In the genomic region with DNA sequence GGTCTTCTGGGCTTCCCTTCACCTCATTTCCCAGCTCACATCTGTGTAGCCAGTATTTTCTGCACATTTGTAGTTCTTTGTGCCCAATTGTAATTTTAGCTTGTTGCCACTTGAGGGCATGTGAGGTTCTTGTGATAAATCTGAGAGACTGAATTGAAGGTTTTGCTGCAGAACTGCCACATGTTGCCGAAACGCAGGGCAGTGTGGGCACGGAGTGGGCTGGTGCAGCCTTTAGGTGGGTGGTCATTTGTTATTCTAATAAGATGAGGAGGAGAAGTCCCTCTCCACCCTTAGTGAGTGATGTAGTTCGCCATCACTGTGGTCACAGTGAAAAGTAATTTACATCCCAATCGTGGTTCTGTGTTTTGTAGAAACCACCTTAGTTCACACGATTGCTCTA, we compare ENCODE assay signal across 8 cellular contexts. TPM values are rescaled to one million over a fixed set of nuclear protein-coding genes. Genes with fewer than 3 reads are reported as not detected.
DNase-seq lines count a peak whose midpoint lies in the region; FAIRE-seq and TF ChIP-seq lines count a peak whose summit lies in the region.

No MANE protein-coding gene starts in this region.

- peaks cover 28% of the 10 kb centered on the region for H3K36me3 ChIP-seq in astrocyte (ENCODE audit: insufficient read depth, low read length)

- H3K9me3 ChIP-seq in astrocyte (ENCODE audit: insufficient read depth, low read depth, low read length) = peaks cover 5% of the 10 kb centered on the region

- H3K36me3 Mint-ChIP-seq in astrocyte (ENCODE audit: low read depth, unreplicated experiment) = peaks cover 20% of the 10 kb centered on the region

- TF ChIP-seq CTCF in RWPE1 (conservative IDR thresholded peaks at IDR 0.05; ENCODE audit: low read depth) = peak; percentile 85
- TF ChIP-seq CTCF in astrocyte (IDR thresholded peaks at IDR 0.05; ENCODE audit: insufficient read depth, low read depth, low read length) = peak; percentile 71

- no peaks in the 10 kb centered on the region for H3K27me3 ChIP-seq in astrocyte (ENCODE audit: insufficient read depth, low read length)

- no peak overlapping the region for H3K27ac Mint-ChIP-seq in astrocyte (ENCODE audit: unreplicated experiment)

- H3K9me3 Mint-ChIP-seq in astrocyte (ENCODE audit: unreplicated experiment) = peaks cover 7% of the 10 kb centered on the region

- H3K4me1 Mint-ChIP-seq in astrocyte (ENCODE audit: low read depth, unreplicated experiment) = peaks cover 9% of the 10 kb centered on the region

- H3K27ac ChIP-seq in RWPE1 (peak overlapping the region; percentile 31; the same call in 1 of the 2 replicates), astrocyte (ENCODE audit: low read depth, low read length) (no peak overlapping the region)

- no peak overlapping the region for H2AFZ ChIP-seq in astrocyte (ENCODE audit: low read depth, low read length)

- FAIRE-seq in astrocyte (lab: Jason Lieb, UNC) = peak; percentile 34

- H3K79me2 ChIP-seq in astrocyte (ENCODE audit: insufficient read depth, low read length) = no peaks in the 10 kb centered on the region

- no peak overlapping the region for H3K9ac ChIP-seq in astrocyte (ENCODE audit: low read length)

- H3K27me3 Mint-ChIP-seq in astrocyte (ENCODE audit: low read depth, unreplicated experiment) = no peaks in the 10 kb centered on the region

- POLR2A ChIA-PET in RWPE1 (lab: Yijun Ruan, JAX; ENCODE audit: low non-redundant PET) = no interaction called here

- CTCF ChIA-PET in RWPE1 (lab: Yijun Ruan, JAX) = interaction anchor here (0.5 to 2.0 kb wide), 14 partner anchors 17 to 1107 kb away, joined by 3 to 11 read pairs (median 4); no protein-coding TSS in a partner anchor

- no peak overlapping the region for H3K4me3 ChIP-seq in astrocyte (ENCODE audit: insufficient read depth, low read depth, low read length)

- peak; percentile 82 for DNase-seq in activated effector memory CD4-positive, alpha-beta T cell treated with anti-CD3 and anti-CD28 coated beads, Interleukin-2, amount 50 U/mL, for 16 hours
- DNase-seq in activated effector memory CD4-positive, alpha-beta T cell treated with Interleukin-2 at 50 U/mL for 16 hours = no peak
- DNase-seq in H4 (ENCODE audit: low spot score) (peak; percentile 67), KG1 (lab: John Stamatoyannopoulos, UW) (peak; percentile 12), RWPE1 (ENCODE audit: low spot score) (peak; percentile 67), astrocyte (ENCODE audit: low read depth) (peak; percentile 45), hepatic stellate cell (ENCODE audit: low spot score) (peak; percentile 60)
- peak; percentile 41 for DNase-seq in stimulated activated CD4-positive, alpha-beta T cell treated with anti-CD3 and anti-CD28 coated beads, Interleukin-1b, Interleukin-23, amount 100 ng/mL, for 48 hours

- H3K4me3 Mint-ChIP-seq in astrocyte (ENCODE audit: unreplicated experiment) = no peak overlapping the region

- H4K20me1 ChIP-seq in astrocyte (ENCODE audit: insufficient read depth, low read length) = peaks cover 4% of the 10 kb centered on the region

- no peaks in the 10 kb centered on the region for H3K4me1 ChIP-seq in astrocyte (ENCODE audit: insufficient read depth, low read length)

- H3K4me2 ChIP-seq in astrocyte (ENCODE audit: low read length) = peak overlapping the region; percentile 41

RNA-seq across cellular contexts. Expression of gene OTULIN, which starts 21.2 kb away (rescaled TPM):
- 23.0 and 32.7 TPM in 2 replicates for total RNA-seq in H4 (2014; rRNA removed; shearing (Covaris generic))
- 28.1 and 29.0 TPM in 2 replicates for total RNA-seq in astrocyte
